In the genomic region with DNA sequence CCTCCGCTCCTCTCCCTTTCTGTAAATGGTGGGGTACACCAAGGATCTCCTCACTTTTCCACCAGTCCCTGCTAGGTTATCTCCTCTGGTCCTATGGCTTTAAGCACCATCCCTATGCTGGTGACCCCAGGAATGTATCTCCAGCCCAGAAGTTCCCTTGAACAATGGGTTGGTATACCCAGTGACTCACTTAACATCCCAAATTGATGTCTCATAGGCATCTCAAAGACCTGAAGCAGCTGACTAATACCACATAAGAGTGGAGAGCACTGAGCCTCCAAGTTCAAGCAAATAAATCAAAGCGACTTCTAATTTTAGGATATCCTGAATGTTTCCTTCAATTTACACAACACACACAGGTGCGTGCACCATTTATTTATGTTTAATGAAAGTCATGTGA, we compare ENCODE assay signal across 1 cellular context.
A peak's percentile ranks its signal among the peaks of the same experiment; 100 is the strongest.
TF ChIP-seq lines count a peak whose summit lies in the region.

No MANE protein-coding gene starts in this region.

TF ChIP-seq in HepG2, 621 proteins besides CTCF, POLR2A, EP300 and RAD21:
- TF ChIP-seq, protein P1, sequence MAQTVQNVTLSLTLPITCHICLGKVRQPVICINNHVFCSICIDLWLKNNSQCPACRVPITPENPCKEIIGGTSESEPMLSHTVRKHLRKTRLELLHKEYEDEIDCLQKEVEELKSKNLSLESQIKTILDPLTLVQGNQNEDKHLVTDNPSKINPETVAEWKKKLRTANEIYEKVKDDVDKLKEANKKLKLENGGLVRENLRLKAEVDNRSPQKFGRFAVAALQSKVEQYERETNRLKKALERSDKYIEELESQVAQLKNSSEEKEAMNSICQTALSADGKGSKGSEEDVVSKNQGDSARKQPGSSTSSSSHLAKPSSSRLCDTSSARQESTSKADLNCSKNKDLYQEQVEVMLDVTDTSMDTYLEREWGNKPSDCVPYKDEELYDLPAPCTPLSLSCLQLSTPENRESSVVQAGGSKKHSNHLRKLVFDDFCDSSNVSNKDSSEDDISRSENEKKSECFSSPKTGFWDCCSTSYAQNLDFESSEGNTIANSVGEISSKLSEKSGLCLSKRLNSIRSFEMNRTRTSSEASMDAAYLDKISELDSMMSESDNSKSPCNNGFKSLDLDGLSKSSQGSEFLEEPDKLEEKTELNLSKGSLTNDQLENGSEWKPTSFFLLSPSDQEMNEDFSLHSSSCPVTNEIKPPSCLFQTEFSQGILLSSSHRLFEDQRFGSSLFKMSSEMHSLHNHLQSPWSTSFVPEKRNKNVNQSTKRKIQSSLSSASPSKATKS (CRISPR knock-in tag; IDR thresholded peaks at IDR 0.05) = no peak
- 0 out of 2 replicates have a peak, but pooled peaks have one; percentile 16 for TF ChIP-seq FOSL2 (CRISPR knock-in tag; IDR thresholded peaks at IDR 0.05)
